ENCODE assay signal across 8 cellular contexts in genomic region chr1:61641578-61642336, GRCh38.
DNase-seq lines count a peak whose midpoint lies in the region; FAIRE-seq and TF ChIP-seq lines count a peak whose summit lies in the region.

No MANE protein-coding gene starts in this region.

- no peaks in the 10 kb centered on the region for H4K20me1 ChIP-seq in MM.1S (ENCODE audit: insufficient read depth, low read length)

- no peak overlapping the region for H3K9ac ChIP-seq in MM.1S (ENCODE audit: low read length)

- peak; percentile 92 for DNase-seq in GM03348 (ENCODE audit: low spot score)
- peak; percentile 50 for DNase-seq in H54 (ENCODE audit: insufficient read length, low spot score)
- DNase-seq in MM.1S = peak; percentile 44
- peak; percentile 31 to 58 for DNase-seq in activated CD4-positive, alpha-beta T cell treated with anti-CD3 and anti-CD28 coated beads for 24 hours (ENCODE audit: low read depth in 2 of 2)
- peak; percentile 74 for DNase-seq in medulla oblongata (ENCODE audit: extremely low spot score)
- peak; percentile 7 to 48 (median 29) for DNase-seq in stimulated activated CD4-positive, alpha-beta T cell treated with anti-CD3 and anti-CD28 coated beads, TNF-alpha, amount 100 ng/mL, for 4 hours (ENCODE audit: low read depth in 3 of 3)
- no peak for DNase-seq in cortex of kidney (lab: John Stamatoyannopoulos, UW)

- H3K27ac Mint-ChIP-seq in dendritic cell treated with granulocyte-macrophage colony-stimulating factor and Interleukin-4, amounts not matched to agents 40 ng/mL and 50 ng/mL, for 4 days = peak overlapping the region; percentile 95

- H3K4me3 Mint-ChIP-seq in dendritic cell treated with granulocyte-macrophage colony-stimulating factor and Interleukin-4, amounts not matched to agents 40 ng/mL and 50 ng/mL, for 4 days = peak overlapping the region; percentile 76

- H3K27me3 Mint-ChIP-seq in dendritic cell treated with granulocyte-macrophage colony-stimulating factor and Interleukin-4, amounts not matched to agents 40 ng/mL and 50 ng/mL, for 4 days = peaks cover 3% of the 10 kb centered on the region

- no peaks in the 10 kb centered on the region for H3K79me2 ChIP-seq in MM.1S (ENCODE audit: low read length)

- intact Hi-C loops in dendritic cell treated with granulocyte-macrophage colony-stimulating factor and Interleukin-4, amounts not matched to agents 40 ng/mL and 50 ng/mL, for 4 days (cut with micrococcal nuclease) = loop anchor here (5.0 to 10.0 kb wide), 3 partner anchors 189 to 567 kb away; no protein-coding TSS in a partner anchor

- no peak overlapping the region for H3K27ac ChIP-seq in MM.1S (ENCODE audit: low read length)

- peak; percentile 61 for TF ChIP-seq CTCF in MM.1S (IDR thresholded peaks at IDR 0.05; ENCODE audit: low read length)

- H3K4me1 ChIP-seq in MM.1S (ENCODE audit: low read length) = no peaks in the 10 kb centered on the region

- no peak overlapping the region for H3K4me3 ChIP-seq in MM.1S (ENCODE audit: low read length)

- H2AFZ ChIP-seq in MM.1S (ENCODE audit: low read length) = 0 out of 2 replicates have a peak overlapping the region, but pooled peaks have one; percentile 10

- no peaks in the 10 kb centered on the region for H3K9me2 ChIP-seq in MM.1S (replicated peaks; ENCODE audit: insufficient read depth, low read length)

- no peaks in the 10 kb centered on the region for H3F3A ChIP-seq in MM.1S (ENCODE audit: insufficient read depth, low read length)

- FAIRE-seq in H54 (lab: Jason Lieb, UNC) = no peak

- H3K4me2 ChIP-seq in MM.1S (ENCODE audit: low read depth, low read length) = peak overlapping the region; percentile 13; the same call in 1 of the 2 replicates

- no peaks in the 10 kb centered on the region for H3K9me3 Mint-ChIP-seq in dendritic cell treated with granulocyte-macrophage colony-stimulating factor and Interleukin-4, amounts not matched to agents 40 ng/mL and 50 ng/mL, for 4 days

- H3K9me3 ChIP-seq in MM.1S (replicated peaks; ENCODE audit: insufficient read depth, low read length) = no peaks in the 10 kb centered on the region

- peaks cover 43% of the 10 kb centered on the region for H3K4me1 Mint-ChIP-seq in dendritic cell treated with granulocyte-macrophage colony-stimulating factor and Interleukin-4, amounts not matched to agents 40 ng/mL and 50 ng/mL, for 4 days (ENCODE audit: low read depth)

- TF ChIP-seq POLR2A in H54 (IDR thresholded peaks at IDR 0.05; ENCODE audit: low read depth, low read length) = no peak

- no peaks in the 10 kb centered on the region for H3K27me3 ChIP-seq in MM.1S (replicated peaks; ENCODE audit: insufficient read depth, low read length)

- H3K36me3 Mint-ChIP-seq in dendritic cell treated with granulocyte-macrophage colony-stimulating factor and Interleukin-4, amounts not matched to agents 40 ng/mL and 50 ng/mL, for 4 days (ENCODE audit: low read depth) = no peaks in the 10 kb centered on the region

- no peaks in the 10 kb centered on the region for H3K36me3 ChIP-seq in MM.1S (replicated peaks; ENCODE audit: insufficient read depth, low read length)
